Comparison of ENCODE assay signal across 13 cellular contexts in the genomic region with DNA sequence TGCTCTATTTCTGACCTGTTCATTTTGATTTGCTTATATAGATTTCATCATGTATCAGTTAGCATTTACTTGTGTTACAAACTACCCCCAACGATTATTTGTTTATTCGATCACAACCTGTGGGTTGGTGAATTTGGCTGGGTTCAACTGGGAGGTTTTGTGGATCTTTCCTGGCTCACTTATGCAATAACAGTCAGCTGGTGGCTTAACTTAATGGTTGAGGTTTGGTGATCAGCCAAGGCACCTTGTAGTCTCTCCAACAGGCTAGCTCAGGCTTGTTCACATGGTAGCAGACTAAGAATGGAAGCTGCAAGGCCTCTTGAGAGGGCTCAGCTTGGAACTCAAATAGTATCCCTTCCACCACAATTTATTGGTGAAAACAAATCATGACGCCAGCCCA. TPM values are rescaled to one million over a fixed set of nuclear protein-coding genes. Genes with fewer than 3 reads are reported as not detected.
A peak's percentile ranks its signal among the peaks of the same experiment; 100 is the strongest.
DNase-seq lines count a peak whose midpoint lies in the region; FAIRE-seq and TF ChIP-seq lines count a peak whose summit lies in the region.
"Had no signal": no experiment of that assay in that cellular context is flagged by ENCODE, and none has a peak within 500 bp of the region (broad histone marks: within the 10 kb centered on the region; RNA-seq: fewer than 3 reads in every experiment).

No MANE protein-coding gene starts in this region.

- peak; percentile 93 for DNase-seq in AG09309 (ENCODE audit: low read depth)
- peak; percentile 11 to 43 for DNase-seq in Kasumi-1 (lab: John Stamatoyannopoulos, UW)
- peak; percentile 62 for DNase-seq in RPMI8226
- DNase-seq in fibroblast of the aortic adventitia (ENCODE audit: low read depth) = peak; percentile 92
- DNase-seq in right atrium auricular region (ENCODE audit: low spot score) = no peak
- DNase-seq in GM12891 (ENCODE audit: insufficient read length, low spot score) = no peak
- DNase-seq in UCSD-AML1 (lab: John Stamatoyannopoulos, UW; ENCODE audit: unreplicated experiment) = no peak
- no peak for DNase-seq in GM13977 (ENCODE audit: low spot score)
- DNase-seq: CD4-positive, CD25-positive, alpha-beta regulatory T cell; dermis blood vessel endothelial cell; Karpas-422; retina had no signal

- no peak for TF ChIP-seq POLR2A in GM12891 (IDR thresholded peaks at IDR 0.05; ENCODE audit: low read depth, low read length)

- H3K4me1 ChIP-seq in right atrium auricular region = peaks cover 0 to 12% of the 10 kb centered on the region in 2 donors

- in situ Hi-C loops in GM13977 (cut with MboI; ENCODE audit: low pct_unique_long_range_greater_than_20kb, low sequenced_read_pairs, unreplicated experiment) = no loop called here

- H3K36me3 ChIP-seq in right atrium auricular region = no peaks in the 10 kb centered on the region

- no peak overlapping the region for H3K27ac ChIP-seq in right atrium auricular region
- H3K27ac ChIP-seq: SK-N-MC had no signal

- TF ChIP-seq CTCF in AG09309 (IDR thresholded peaks at IDR 0.05; ENCODE audit: control insufficient read depth, insufficient read depth, low read depth, low read length, missing control alignments) = no peak
- no peak for TF ChIP-seq CTCF in fibroblast of the aortic adventitia (IDR thresholded peaks at IDR 0.05; ENCODE audit: insufficient read depth, low read length)
- no peak for TF ChIP-seq CTCF in right atrium auricular region (IDR thresholded peaks at IDR 0.05)
- TF ChIP-seq CTCF in GM13977 (IDR thresholded peaks at IDR 0.05; ENCODE audit: extremely low read depth, insufficient read depth, missing control alignments) = no peak

- no peak overlapping the region for H3K4me3 ChIP-seq in AG09309 (ENCODE audit: control insufficient read depth, low read depth, low read length)
- H3K4me3 ChIP-seq in fibroblast of the aortic adventitia (ENCODE audit: low read depth, low read length) = no peak overlapping the region
- H3K4me3 ChIP-seq in right atrium auricular region = no peak overlapping the region
- H3K4me3 ChIP-seq: SK-N-MC had no signal

- FAIRE-seq in GM12891 (lab: Jason Lieb, UNC) = no peak

- no peaks in the 10 kb centered on the region for H3K9me3 ChIP-seq in right atrium auricular region

- no peaks in the 10 kb centered on the region for H3K27me3 ChIP-seq in right atrium auricular region

TF ChIP-seq in GM12891, 5 proteins besides CTCF, POLR2A, EP300 and RAD21:
- no peak for TF ChIP-seq POU2F2 (IDR thresholded peaks at IDR 0.05; ENCODE audit: low read depth, low read length)
- no peak for TF ChIP-seq POLR2AphosphoS5 (IDR thresholded peaks at IDR 0.05; ENCODE audit: low read depth, low read length)
- TF ChIP-seq PAX5 (IDR thresholded peaks at IDR 0.05; ENCODE audit: insufficient read depth, low read length, severe bottlenecking) = no peak
- TF ChIP-seq SPI1 (IDR thresholded peaks at IDR 0.05; ENCODE audit: low read depth, low read length) = no peak
- TF ChIP-seq TAF1 (IDR thresholded peaks at IDR 0.05; ENCODE audit: low read depth, low read length) = no peak

RNA-seq across cellular contexts. Expression of a gene that starts 5.4 kb away (rescaled TPM):
- 25.7 and 50.0 TPM in 2 replicates for total RNA-seq in fibroblast of the aortic adventitia (ENCODE audit: low replicate concordance)
- total RNA-seq in right atrium auricular region = 10 to 100 TPM; 35.0 to 44.8 TPM
- 23.3 TPM for polyA plus RNA-seq in GM12891 (2012; ENCODE audit: low read depth, missing spikeins)

Comparison
In these comparisons a context has a peak if more than half of its experiments do, and no peak if none do; other contexts are left out.
1. DNase-seq: peak in AG09309 (single experiment), Kasumi-1 (2 of 2), RPMI8226 (single experiment) and fibroblast of the aortic adventitia (single experiment); none in right atrium auricular region (single experiment), GM12891 (single experiment), UCSD-AML1 (single experiment) and GM13977 (single experiment).